ENCODE assay signal across 14 cellular contexts in the genomic region with DNA sequence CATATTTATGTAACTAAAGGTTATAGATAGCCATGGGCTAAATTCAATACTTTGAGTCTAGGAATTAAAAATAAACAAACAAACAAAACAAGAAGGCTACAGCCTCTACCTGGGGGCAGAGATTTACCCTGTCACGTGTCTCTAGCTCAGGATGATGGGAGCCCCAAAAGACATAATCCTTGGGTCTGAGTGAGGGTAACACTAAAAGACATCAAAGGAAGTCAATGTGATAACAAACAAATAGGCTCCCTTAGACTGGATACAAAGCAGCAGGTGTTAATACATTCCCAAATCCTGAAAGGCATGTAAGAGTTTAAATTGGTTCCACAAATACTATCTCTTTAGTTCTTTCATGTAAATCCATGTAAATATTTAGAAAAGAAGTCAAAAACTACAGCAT.
"Had no signal": no experiment of that assay in that cellular context is flagged by ENCODE, and none has a peak within 500 bp of the region (broad histone marks: within the 10 kb centered on the region; RNA-seq: fewer than 3 reads in every experiment).

No MANE protein-coding gene starts in this region.

- H3K4me3 ChIP-seq: ascending aorta, gastroesophageal sphincter, heart right ventricle, lung, tibial nerve had no signal

- FAIRE-seq: bronchial epithelial cell had no signal

- H3K27me3 ChIP-seq: ascending aorta, gastroesophageal sphincter, heart right ventricle, tibial nerve had no signal

- H3K4me1 ChIP-seq: ascending aorta, gastroesophageal sphincter, tibial nerve had no signal

- DNase-seq: activated CD4-positive, alpha-beta memory T cell treated with anti-CD3 and anti-CD28 coated beads, Interleukin-2, amount 10 ng/mL, durations not matched to agents 7 days and 5 days; activated CD4-positive, alpha-beta T cell treated with anti-CD3 and anti-CD28 coated beads for 4 hours; activated naive CD4-positive, alpha-beta T cell treated with anti-CD3 and anti-CD28 coated beads, Interleukin-2, amount 10 ng/mL, durations not matched to agents 7 days and 5 days; activated T-cell treated with anti-CD3 and anti-CD28 coated beads, Interleukin-2, amount 50 U/mL, for 24 hours; erythroblast; heart right ventricle; left cardiac atrium; naive thymus-derived CD4-positive, alpha-beta T cell had no signal

- H3K27me3 Mint-ChIP-seq: activated CD4-positive, alpha-beta memory T cell treated with anti-CD3 and anti-CD28 coated beads, Interleukin-2, amount 10 ng/mL, durations not matched to agents 7 days and 5 days; activated naive CD4-positive, alpha-beta T cell treated with anti-CD3 and anti-CD28 coated beads, Interleukin-2, amount 10 ng/mL, durations not matched to agents 7 days and 5 days; activated T-cell treated with anti-CD3 and anti-CD28 coated beads, Interleukin-2, amount 50 U/mL, for 24 hours; naive thymus-derived CD4-positive, alpha-beta T cell had no signal

- H3K27ac ChIP-seq: ascending aorta, gastroesophageal sphincter, heart right ventricle, tibial nerve had no signal

- ATAC-seq: gastroesophageal sphincter; heart right ventricle; left cardiac atrium; naive thymus-derived CD4-positive, alpha-beta T cell; stimulated activated effector memory CD8-positive, alpha-beta T cell treated with anti-CD3 and anti-CD28 coated beads, Interleukin-12 subunit alpha, Interleukin-12 subunit beta, amount 100 ng/mL, for 72 hours had no signal

- H3K27ac Mint-ChIP-seq: activated CD4-positive, alpha-beta memory T cell treated with anti-CD3 and anti-CD28 coated beads, Interleukin-2, amount 10 ng/mL, durations not matched to agents 7 days and 5 days; activated naive CD4-positive, alpha-beta T cell treated with anti-CD3 and anti-CD28 coated beads, Interleukin-2, amount 10 ng/mL, durations not matched to agents 7 days and 5 days; activated T-cell treated with anti-CD3 and anti-CD28 coated beads, Interleukin-2, amount 50 U/mL, for 24 hours; stimulated activated effector memory CD8-positive, alpha-beta T cell treated with anti-CD3 and anti-CD28 coated beads, Interleukin-12 subunit alpha, Interleukin-12 subunit beta, amount 100 ng/mL, for 72 hours had no signal

- H3K4me3 Mint-ChIP-seq: activated CD4-positive, alpha-beta memory T cell treated with anti-CD3 and anti-CD28 coated beads, Interleukin-2, amount 10 ng/mL, durations not matched to agents 7 days and 5 days; activated naive CD4-positive, alpha-beta T cell treated with anti-CD3 and anti-CD28 coated beads, Interleukin-2, amount 10 ng/mL, durations not matched to agents 7 days and 5 days; activated T-cell treated with anti-CD3 and anti-CD28 coated beads, Interleukin-2, amount 50 U/mL, for 24 hours; naive thymus-derived CD4-positive, alpha-beta T cell; stimulated activated effector memory CD8-positive, alpha-beta T cell treated with anti-CD3 and anti-CD28 coated beads, Interleukin-12 subunit alpha, Interleukin-12 subunit beta, amount 100 ng/mL, for 72 hours had no signal

- H3K9me3 ChIP-seq: ascending aorta, gastroesophageal sphincter, heart right ventricle, tibial nerve had no signal

- H3K9me3 Mint-ChIP-seq: activated CD4-positive, alpha-beta memory T cell treated with anti-CD3 and anti-CD28 coated beads, Interleukin-2, amount 10 ng/mL, durations not matched to agents 7 days and 5 days; activated naive CD4-positive, alpha-beta T cell treated with anti-CD3 and anti-CD28 coated beads, Interleukin-2, amount 10 ng/mL, durations not matched to agents 7 days and 5 days; activated T-cell treated with anti-CD3 and anti-CD28 coated beads, Interleukin-2, amount 50 U/mL, for 24 hours; naive thymus-derived CD4-positive, alpha-beta T cell; stimulated activated effector memory CD8-positive, alpha-beta T cell treated with anti-CD3 and anti-CD28 coated beads, Interleukin-12 subunit alpha, Interleukin-12 subunit beta, amount 100 ng/mL, for 72 hours had no signal
